In genomic region chr3:10455515-10455914, GRCh38 we compare ENCODE assay signal across 2 cellular contexts.
TF ChIP-seq lines count a peak whose summit lies in the region.

No MANE protein-coding gene starts in this region.

TF ChIP-seq in liver, 16 proteins besides CTCF, POLR2A, EP300 and RAD21 (continued from another document):
- TF ChIP-seq REST (IDR thresholded peaks at IDR 0.05) = peak; percentile 38

TF ChIP-seq in HepG2, 621 proteins besides CTCF, POLR2A, EP300 and RAD21 (continued from another document):
- TF ChIP-seq ATF5 (CRISPR knock-in tag; IDR thresholded peaks at IDR 0.05; ENCODE audit: low read depth) (no peak), ZBTB37 (CRISPR knock-in tag; IDR thresholded peaks at IDR 0.05) (no peak), ATF3 (CRISPR knock-in tag; IDR thresholded peaks at IDR 0.05) (no peak), MIER3 (CRISPR knock-in tag; IDR thresholded peaks at IDR 0.05; ENCODE audit: borderline replicate concordance) (no peak)
